Comparison of ENCODE assay signal across 14 cellular contexts in the genomic region with DNA sequence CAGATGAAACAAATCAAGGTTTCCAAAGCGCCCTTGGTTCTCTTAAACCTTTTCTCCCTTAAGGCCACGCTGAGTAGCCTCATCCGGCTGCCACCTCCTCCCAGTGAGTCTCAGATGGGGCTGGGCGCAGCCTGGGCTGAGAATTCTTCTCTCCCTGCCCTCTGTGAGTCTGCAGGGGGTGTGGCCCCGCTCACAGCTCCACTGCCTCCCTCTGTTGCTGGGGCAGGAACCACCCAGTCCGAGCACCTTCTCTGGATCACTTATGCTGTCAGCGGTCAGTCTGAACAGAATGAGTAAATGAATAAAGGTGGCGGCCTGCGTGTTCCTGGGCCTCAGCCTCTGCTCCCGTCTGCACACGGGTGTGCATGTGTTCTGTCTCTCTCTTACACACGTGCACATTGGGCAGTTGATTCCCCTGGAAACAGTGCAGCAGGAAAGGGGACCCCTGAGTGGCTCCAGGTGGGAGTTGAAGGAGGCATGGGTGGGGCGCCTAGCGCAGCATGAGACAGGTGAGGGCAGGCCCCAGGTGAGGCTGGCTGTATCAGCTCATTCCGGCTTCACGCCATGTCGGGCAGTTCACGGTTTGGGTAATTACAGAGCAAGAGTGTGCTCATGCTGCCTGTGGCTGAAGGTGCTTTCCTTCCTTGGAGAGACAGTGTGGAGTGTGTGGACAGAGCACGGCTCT. TPM values are rescaled to one million over a fixed set of nuclear protein-coding genes. Genes with fewer than 3 reads are reported as not detected.
A peak's percentile ranks its signal among the peaks of the same experiment; 100 is the strongest.
DNase-seq lines count a peak whose midpoint lies in the region; ATAC-seq and TF ChIP-seq lines count a peak whose summit lies in the region.
"Had no signal": no experiment of that assay in that cellular context is flagged by ENCODE, and none has a peak within 500 bp of the region (broad histone marks: within the 10 kb centered on the region; RNA-seq: fewer than 3 reads in every experiment).

No MANE protein-coding gene starts in this region.

- peaks cover 60% of the 10 kb centered on the region for H3K4me1 ChIP-seq in vagina

- H3K27ac Mint-ChIP-seq in activated CD4-positive, alpha-beta memory T cell treated with anti-CD3 and anti-CD28 coated beads, Interleukin-2, amount 10 ng/mL, durations not matched to agents 7 days and 5 days, result no peak overlapping the region
- H3K27ac Mint-ChIP-seq: HFFc6; naive thymus-derived CD4-positive, alpha-beta T cell had no signal

- no peaks in the 10 kb centered on the region for H3K36me3 ChIP-seq in vagina
- H3K36me3 ChIP-seq: adrenal gland, upper lobe of left lung had no signal

- H3K4me3 Mint-ChIP-seq in activated CD4-positive, alpha-beta memory T cell treated with anti-CD3 and anti-CD28 coated beads, Interleukin-2, amount 10 ng/mL, durations not matched to agents 7 days and 5 days, result no peak overlapping the region
- H3K4me3 Mint-ChIP-seq: HFFc6 had no signal

- intact Hi-C loops in cardiac septum (cut with DNase I), result no loop called here
- intact Hi-C loops in Right ventricle myocardium superior (cut with DNase I), result no loop called here
- intact Hi-C loops in vagina (cut with DNase I), result no loop called here

- POLR2A ChIA-PET in activated CD4-positive, alpha-beta memory T cell treated with anti-CD3 and anti-CD28 coated beads, Interleukin-2, amount 10 ng/mL, durations not matched to agents 7 days and 5 days (lab: Charles Lee), result no interaction called here

- no peak for ATAC-seq in Right ventricle myocardium superior (ENCODE audit: poor library complexity)
- ATAC-seq in HG03025 (IDR thresholded peaks at IDR 0.05; ENCODE audit: low FRiP score, unreplicated experiment), result no peak
- ATAC-seq: Panc1 had no signal

- peaks cover 3% of the 10 kb centered on the region for H3K36me3 Mint-ChIP-seq in activated CD4-positive, alpha-beta memory T cell treated with anti-CD3 and anti-CD28 coated beads, Interleukin-2, amount 10 ng/mL, durations not matched to agents 7 days and 5 days (ENCODE audit: low read depth)

- H3K27ac ChIP-seq in caudate nucleus (ENCODE audit: low read depth, low read length) (peak overlapping the region; percentile 40), vagina (peak overlapping the region; percentile 43)

- CTCF ChIA-PET in activated CD4-positive, alpha-beta memory T cell treated with anti-CD3 and anti-CD28 coated beads, Interleukin-2, amount 10 ng/mL, durations not matched to agents 7 days and 5 days (lab: Charles Lee), result no interaction called here

- no peak overlapping the region for H3K4me3 ChIP-seq in vagina
- H3K4me3 ChIP-seq: adrenal gland, upper lobe of left lung had no signal

- H3K9me3 Mint-ChIP-seq in activated CD4-positive, alpha-beta memory T cell treated with anti-CD3 and anti-CD28 coated beads, Interleukin-2, amount 10 ng/mL, durations not matched to agents 7 days and 5 days, result no peaks in the 10 kb centered on the region
- H3K9me3 Mint-ChIP-seq: HFFc6 had no signal

- peaks cover 38% of the 10 kb centered on the region for H3K4me1 Mint-ChIP-seq in activated CD4-positive, alpha-beta memory T cell treated with anti-CD3 and anti-CD28 coated beads, Interleukin-2, amount 10 ng/mL, durations not matched to agents 7 days and 5 days

- DNase-seq in cardiac septum (ENCODE audit: low spot score), result peak; percentile 65
- no peak for DNase-seq in Right ventricle myocardium superior
- DNase-seq in caudate nucleus (lab: John Stamatoyannopoulos, UW), result no peak
- DNase-seq in mesenteric fat pad (ENCODE audit: low spot score), result peak; percentile 79
- DNase-seq in vagina (ENCODE audit: extremely low spot score in 2 of 2), result no peak
- no peak for DNase-seq in activated CD4-positive, alpha-beta memory T cell treated with anti-CD3 and anti-CD28 coated beads, Interleukin-2, amount 10 ng/mL, durations not matched to agents 7 days and 5 days
- DNase-seq in NCI-H1417 (lab: John Stamatoyannopoulos, UW), result no peak
- DNase-seq: HFFc6; naive thymus-derived CD4-positive, alpha-beta T cell; NCI-H2171 had no signal

- no peak for TF ChIP-seq CTCF in vagina (IDR thresholded peaks at IDR 0.05)

- H3K27me3 Mint-ChIP-seq in activated CD4-positive, alpha-beta memory T cell treated with anti-CD3 and anti-CD28 coated beads, Interleukin-2, amount 10 ng/mL, durations not matched to agents 7 days and 5 days, result peaks cover 65% of the 10 kb centered on the region

- no peak for TF ChIP-seq POLR2A in vagina (IDR thresholded peaks at IDR 0.05)

- H3K9me3 ChIP-seq in vagina, result no peaks in the 10 kb centered on the region
- H3K9me3 ChIP-seq: adrenal gland, upper lobe of left lung had no signal

- no peaks in the 10 kb centered on the region for H3K27me3 ChIP-seq in vagina

RNA-seq across cellular contexts. Expression of a gene that starts 4.3 kb away (rescaled TPM):
- total RNA-seq in cardiac septum, result 1.3 TPM
- 2.5 TPM for total RNA-seq in Right ventricle myocardium superior
- total RNA-seq in mesenteric fat pad, result 6.4 TPM
- total RNA-seq in vagina, result 16.2 TPM
- 1 to 10 TPM; 1.4 to 1.6 TPM for total RNA-seq in activated CD4-positive, alpha-beta memory T cell treated with anti-CD3 and anti-CD28 coated beads, Interleukin-2, amount 10 ng/mL, durations not matched to agents 7 days and 5 days

Comparison
In these comparisons a context has a peak if more than half of its experiments do, and no peak if none do; other contexts are left out.
1. DNase-seq: peak in cardiac septum (single experiment) and mesenteric fat pad (single experiment); none in Right ventricle myocardium superior (single experiment), caudate nucleus (0 of 61), vagina (0 of 2), activated CD4-positive, alpha-beta memory T cell treated with anti-CD3 and anti-CD28 coated beads, Interleukin-2, amount 10 ng/mL, durations not matched to agents 7 days and 5 days (single experiment) and NCI-H1417 (0 of 3).